1 cellular context compared by ENCODE assay signal in the genomic region with DNA sequence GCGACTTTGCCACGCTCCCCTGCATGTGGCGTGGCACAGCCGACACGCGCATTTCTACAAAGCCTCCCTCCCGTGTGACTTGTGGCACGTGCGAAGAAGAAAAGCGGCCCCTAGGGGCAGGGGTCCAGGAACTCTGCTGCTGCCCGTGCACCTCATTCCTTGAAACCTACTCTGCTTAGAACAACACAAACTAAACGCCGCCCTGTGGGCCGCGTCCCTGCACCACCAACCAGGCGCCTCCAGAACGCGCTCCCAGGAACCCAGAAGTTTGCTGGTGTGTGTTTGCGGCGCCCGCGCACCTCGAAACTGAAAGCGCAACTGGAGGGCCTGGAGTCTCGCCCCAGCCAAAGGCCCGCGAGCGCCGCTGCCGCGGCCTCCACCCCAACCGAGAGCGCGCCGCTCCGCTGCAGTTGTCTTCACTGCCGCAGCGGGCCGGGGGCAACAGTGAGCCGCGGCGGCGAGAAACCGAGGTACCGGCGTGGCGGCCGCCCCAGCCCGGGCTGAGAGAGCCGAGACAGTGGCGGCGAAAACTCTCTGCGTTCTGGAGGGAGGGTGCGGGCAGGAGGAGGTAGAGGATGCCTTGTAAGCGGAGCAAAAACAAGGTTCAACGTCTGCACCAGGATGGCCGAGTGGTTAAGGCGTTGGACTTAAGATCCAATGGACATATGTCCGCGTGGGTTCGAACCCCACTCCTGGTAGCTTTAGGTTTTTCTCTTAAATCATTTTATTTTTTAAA.
TF ChIP-seq lines count a peak whose summit lies in the region.

No MANE protein-coding gene starts in this region.

TF ChIP-seq in HepG2, 621 proteins besides CTCF, POLR2A, EP300 and RAD21 (continued from another document and continues in another):
- TF ChIP-seq, protein P1, sequence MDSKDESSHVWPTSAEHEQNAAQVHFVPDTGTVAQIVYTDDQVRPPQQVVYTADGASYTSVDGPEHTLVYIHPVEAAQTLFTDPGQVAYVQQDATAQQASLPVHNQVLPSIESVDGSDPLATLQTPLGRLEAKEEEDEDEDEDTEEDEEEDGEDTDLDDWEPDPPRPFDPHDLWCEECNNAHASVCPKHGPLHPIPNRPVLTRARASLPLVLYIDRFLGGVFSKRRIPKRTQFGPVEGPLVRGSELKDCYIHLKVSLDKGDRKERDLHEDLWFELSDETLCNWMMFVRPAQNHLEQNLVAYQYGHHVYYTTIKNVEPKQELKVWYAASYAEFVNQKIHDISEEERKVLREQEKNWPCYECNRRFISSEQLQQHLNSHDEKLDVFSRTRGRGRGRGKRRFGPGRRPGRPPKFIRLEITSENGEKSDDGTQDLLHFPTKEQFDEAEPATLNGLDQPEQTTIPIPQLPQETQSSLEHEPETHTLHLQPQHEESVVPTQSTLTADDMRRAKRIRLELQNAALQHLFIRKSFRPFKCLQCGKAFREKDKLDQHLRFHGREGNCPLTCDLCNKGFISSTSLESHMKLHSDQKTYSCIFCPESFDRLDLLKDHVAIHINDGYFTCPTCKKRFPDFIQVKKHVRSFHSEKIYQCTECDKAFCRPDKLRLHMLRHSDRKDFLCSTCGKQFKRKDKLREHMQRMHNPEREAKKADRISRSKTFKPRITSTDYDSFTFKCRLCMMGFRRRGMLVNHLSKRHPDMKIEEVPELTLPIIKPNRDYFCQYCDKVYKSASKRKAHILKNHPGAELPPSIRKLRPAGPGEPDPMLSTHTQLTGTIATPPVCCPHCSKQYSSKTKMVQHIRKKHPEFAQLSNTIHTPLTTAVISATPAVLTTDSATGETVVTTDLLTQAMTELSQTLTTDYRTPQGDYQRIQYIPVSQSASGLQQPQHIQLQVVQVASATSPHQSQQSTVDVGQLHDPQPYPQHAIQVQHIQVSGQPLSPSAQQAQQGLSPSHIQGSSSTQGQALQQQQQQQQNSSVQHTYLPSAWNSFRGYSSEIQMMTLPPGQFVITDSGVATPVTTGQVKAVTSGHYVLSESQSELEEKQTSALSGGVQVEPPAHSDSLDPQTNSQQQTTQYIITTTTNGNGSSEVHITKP (CRISPR knock-in tag; IDR thresholded peaks at IDR 0.05; ENCODE audit: low read depth): no peak
- TF ChIP-seq CREB1 (IDR thresholded peaks at IDR 0.05) (0 out of 2 replicates have a peak, but pooled peaks have one; percentile 14), CREB1 (CRISPR knock-in tag; IDR thresholded peaks at IDR 0.05) (peak; percentile 24; the same call in 1 of the 2 replicates), RCOR2 (CRISPR knock-in tag; IDR thresholded peaks at IDR 0.05) (peak; percentile 40; the same call in 1 of the 2 replicates), MAFK (conservative IDR thresholded peaks at IDR 0.05 in 1 of 2, IDR thresholded peaks at IDR 0.05 in 1 of 2; ENCODE audit: low read length in 2 of 2) (no peak), ADNP (CRISPR knock-in tag; IDR thresholded peaks at IDR 0.05) (no peak; the same call in 1 of the 2 replicates), ZBTB7B (CRISPR knock-in tag; IDR thresholded peaks at IDR 0.05) (peak; percentile 66; the same call in 1 of the 2 replicates), ZNF556 (CRISPR knock-in tag; IDR thresholded peaks at IDR 0.05; ENCODE audit: borderline replicate concordance) (peak; percentile 97; the same call in 1 of the 2 replicates), ZNF337 (CRISPR knock-in tag; IDR thresholded peaks at IDR 0.05; ENCODE audit: borderline replicate concordance, low read depth) (peak; percentile 88; the same call in 1 of the 2 replicates), YY1 (IDR thresholded peaks at IDR 0.05; ENCODE audit: insufficient read depth, insufficient replicate concordance, low read depth, low read length) (peak; percentile 72), ATAD3A (CRISPR knock-in tag; IDR thresholded peaks at IDR 0.05) (no peak), YEATS2 (CRISPR knock-in tag; IDR thresholded peaks at IDR 0.05; ENCODE audit: borderline replicate concordance) (peak; percentile 75), TMF1 (CRISPR knock-in tag; IDR thresholded peaks at IDR 0.05; ENCODE audit: low read depth) (peak; percentile 92), GZF1 (CRISPR knock-in tag; IDR thresholded peaks at IDR 0.05) (peak; percentile 86; the same call in 1 of the 2 replicates), ZNF672 (CRISPR knock-in tag; IDR thresholded peaks at IDR 0.05) (0 out of 2 replicates have a peak, but pooled peaks have one; percentile 53), ZMYM3 (CRISPR knock-in tag; IDR thresholded peaks at IDR 0.05) (0 out of 2 replicates have a peak, but pooled peaks have one; percentile 24), TAF1 (CRISPR knock-in tag; IDR thresholded peaks at IDR 0.05) (peak; percentile 66), ZNF343 (CRISPR knock-in tag; IDR thresholded peaks at IDR 0.05) (peak; percentile 73; the same call in 1 of the 2 replicates), SOX6 (IDR thresholded peaks at IDR 0.05) (no peak), SOX6 (CRISPR knock-in tag; IDR thresholded peaks at IDR 0.05) (peak; percentile 93), HNRNPLL (IDR thresholded peaks at IDR 0.05; ENCODE audit: low read depth, low read length, poor library complexity, severe bottlenecking) (peak; percentile 90), GABPA (IDR thresholded peaks at IDR 0.05; ENCODE audit: low read depth, low read length) (no peak), GABPA (CRISPR knock-in tag; IDR thresholded peaks at IDR 0.05; ENCODE audit: low read depth) (no peak), ZNF33A (CRISPR knock-in tag; IDR thresholded peaks at IDR 0.05; ENCODE audit: borderline replicate concordance) (no peak), ZNF883 (CRISPR knock-in tag; IDR thresholded peaks at IDR 0.05; ENCODE audit: not compliant biosample characterization) (peak; percentile 91), NR3C1 (CRISPR knock-in tag; IDR thresholded peaks at IDR 0.05) (no peak), REPIN1 (CRISPR knock-in tag; IDR thresholded peaks at IDR 0.05; ENCODE audit: borderline replicate concordance, low read depth) (peak; percentile 99), ZNF224 (CRISPR knock-in tag; IDR thresholded peaks at IDR 0.05) (peak; percentile 90), ZNF430 (CRISPR knock-in tag; IDR thresholded peaks at IDR 0.05) (peak; percentile 80), PAX8 (CRISPR knock-in tag; IDR thresholded peaks at IDR 0.05; ENCODE audit: borderline replicate concordance) (no peak), BRD4 (CRISPR knock-in tag; IDR thresholded peaks at IDR 0.05) (no peak), ZNF282 (IDR thresholded peaks at IDR 0.05; ENCODE audit: partially characterized antibody) (no peak), NFE2L1 (CRISPR knock-in tag; IDR thresholded peaks at IDR 0.05; ENCODE audit: borderline replicate concordance) (no peak), SMARCC2 (IDR thresholded peaks at IDR 0.05) (no peak)
- TF ChIP-seq, protein P2, sequence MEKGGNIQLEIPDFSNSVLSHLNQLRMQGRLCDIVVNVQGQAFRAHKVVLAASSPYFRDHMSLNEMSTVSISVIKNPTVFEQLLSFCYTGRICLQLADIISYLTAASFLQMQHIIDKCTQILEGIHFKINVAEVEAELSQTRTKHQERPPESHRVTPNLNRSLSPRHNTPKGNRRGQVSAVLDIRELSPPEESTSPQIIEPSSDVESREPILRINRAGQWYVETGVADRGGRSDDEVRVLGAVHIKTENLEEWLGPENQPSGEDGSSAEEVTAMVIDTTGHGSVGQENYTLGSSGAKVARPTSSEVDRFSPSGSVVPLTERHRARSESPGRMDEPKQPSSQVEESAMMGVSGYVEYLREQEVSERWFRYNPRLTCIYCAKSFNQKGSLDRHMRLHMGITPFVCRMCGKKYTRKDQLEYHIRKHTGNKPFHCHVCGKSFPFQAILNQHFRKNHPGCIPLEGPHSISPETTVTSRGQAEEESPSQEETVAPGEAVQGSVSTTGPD (CRISPR knock-in tag; IDR thresholded peaks at IDR 0.05): peak; percentile 62; the same call in 1 of the 2 replicates
- TF ChIP-seq, protein P3, sequence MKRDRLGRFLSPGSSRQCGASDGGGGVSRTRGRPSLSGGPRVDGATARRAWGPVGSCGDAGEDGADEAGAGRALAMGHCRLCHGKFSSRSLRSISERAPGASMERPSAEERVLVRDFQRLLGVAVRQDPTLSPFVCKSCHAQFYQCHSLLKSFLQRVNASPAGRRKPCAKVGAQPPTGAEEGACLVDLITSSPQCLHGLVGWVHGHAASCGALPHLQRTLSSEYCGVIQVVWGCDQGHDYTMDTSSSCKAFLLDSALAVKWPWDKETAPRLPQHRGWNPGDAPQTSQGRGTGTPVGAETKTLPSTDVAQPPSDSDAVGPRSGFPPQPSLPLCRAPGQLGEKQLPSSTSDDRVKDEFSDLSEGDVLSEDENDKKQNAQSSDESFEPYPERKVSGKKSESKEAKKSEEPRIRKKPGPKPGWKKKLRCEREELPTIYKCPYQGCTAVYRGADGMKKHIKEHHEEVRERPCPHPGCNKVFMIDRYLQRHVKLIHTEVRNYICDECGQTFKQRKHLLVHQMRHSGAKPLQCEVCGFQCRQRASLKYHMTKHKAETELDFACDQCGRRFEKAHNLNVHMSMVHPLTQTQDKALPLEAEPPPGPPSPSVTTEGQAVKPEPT (CRISPR knock-in tag; IDR thresholded peaks at IDR 0.05; ENCODE audit: low read depth): no peak; the same call in 1 of the 2 replicates
- TF ChIP-seq, protein P4, sequence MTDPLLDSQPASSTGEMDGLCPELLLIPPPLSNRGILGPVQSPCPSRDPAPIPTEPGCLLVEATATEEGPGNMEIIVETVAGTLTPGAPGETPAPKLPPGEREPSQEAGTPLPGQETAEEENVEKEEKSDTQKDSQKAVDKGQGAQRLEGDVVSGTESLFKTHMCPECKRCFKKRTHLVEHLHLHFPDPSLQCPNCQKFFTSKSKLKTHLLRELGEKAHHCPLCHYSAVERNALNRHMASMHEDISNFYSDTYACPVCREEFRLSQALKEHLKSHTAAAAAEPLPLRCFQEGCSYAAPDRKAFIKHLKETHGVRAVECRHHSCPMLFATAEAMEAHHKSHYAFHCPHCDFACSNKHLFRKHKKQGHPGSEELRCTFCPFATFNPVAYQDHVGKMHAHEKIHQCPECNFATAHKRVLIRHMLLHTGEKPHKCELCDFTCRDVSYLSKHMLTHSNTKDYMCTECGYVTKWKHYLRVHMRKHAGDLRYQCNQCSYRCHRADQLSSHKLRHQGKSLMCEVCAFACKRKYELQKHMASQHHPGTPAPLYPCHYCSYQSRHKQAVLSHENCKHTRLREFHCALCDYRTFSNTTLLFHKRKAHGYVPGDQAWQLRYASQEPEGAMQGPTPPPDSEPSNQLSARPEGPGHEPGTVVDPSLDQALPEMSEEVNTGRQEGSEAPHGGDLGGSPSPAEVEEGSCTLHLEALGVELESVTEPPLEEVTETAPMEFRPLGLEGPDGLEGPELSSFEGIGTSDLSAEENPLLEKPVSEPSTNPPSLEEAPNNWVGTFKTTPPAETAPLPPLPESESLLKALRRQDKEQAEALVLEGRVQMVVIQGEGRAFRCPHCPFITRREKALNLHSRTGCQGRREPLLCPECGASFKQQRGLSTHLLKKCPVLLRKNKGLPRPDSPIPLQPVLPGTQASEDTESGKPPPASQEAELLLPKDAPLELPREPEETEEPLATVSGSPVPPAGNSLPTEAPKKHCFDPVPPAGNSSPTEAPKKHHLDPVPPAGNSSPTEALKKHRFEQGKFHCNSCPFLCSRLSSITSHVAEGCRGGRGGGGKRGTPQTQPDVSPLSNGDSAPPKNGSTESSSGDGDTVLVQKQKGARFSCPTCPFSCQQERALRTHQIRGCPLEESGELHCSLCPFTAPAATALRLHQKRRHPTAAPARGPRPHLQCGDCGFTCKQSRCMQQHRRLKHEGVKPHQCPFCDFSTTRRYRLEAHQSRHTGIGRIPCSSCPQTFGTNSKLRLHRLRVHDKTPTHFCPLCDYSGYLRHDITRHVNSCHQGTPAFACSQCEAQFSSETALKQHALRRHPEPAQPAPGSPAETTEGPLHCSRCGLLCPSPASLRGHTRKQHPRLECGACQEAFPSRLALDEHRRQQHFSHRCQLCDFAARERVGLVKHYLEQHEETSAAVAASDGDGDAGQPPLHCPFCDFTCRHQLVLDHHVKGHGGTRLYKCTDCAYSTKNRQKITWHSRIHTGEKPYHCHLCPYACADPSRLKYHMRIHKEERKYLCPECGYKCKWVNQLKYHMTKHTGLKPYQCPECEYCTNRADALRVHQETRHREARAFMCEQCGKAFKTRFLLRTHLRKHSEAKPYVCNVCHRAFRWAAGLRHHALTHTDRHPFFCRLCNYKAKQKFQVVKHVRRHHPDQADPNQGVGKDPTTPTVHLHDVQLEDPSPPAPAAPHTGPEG (CRISPR knock-in tag; IDR thresholded peaks at IDR 0.05): peak; percentile 100
- TF ChIP-seq, protein P5, sequence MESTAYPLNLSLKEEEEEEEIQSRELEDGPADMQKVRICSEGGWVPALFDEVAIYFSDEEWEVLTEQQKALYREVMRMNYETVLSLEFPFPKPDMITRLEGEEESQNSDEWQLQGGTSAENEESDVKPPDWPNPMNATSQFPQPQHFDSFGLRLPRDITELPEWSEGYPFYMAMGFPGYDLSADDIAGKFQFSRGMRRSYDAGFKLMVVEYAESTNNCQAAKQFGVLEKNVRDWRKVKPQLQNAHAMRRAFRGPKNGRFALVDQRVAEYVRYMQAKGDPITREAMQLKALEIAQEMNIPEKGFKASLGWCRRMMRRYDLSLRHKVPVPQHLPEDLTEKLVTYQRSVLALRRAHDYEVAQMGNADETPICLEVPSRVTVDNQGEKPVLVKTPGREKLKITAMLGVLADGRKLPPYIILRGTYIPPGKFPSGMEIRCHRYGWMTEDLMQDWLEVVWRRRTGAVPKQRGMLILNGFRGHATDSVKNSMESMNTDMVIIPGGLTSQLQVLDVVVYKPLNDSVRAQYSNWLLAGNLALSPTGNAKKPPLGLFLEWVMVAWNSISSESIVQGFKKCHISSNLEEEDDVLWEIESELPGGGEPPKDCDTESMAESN (CRISPR knock-in tag; conservative IDR thresholded peaks at IDR 0.05): peak; percentile 90
- TF ChIP-seq, protein P6, sequence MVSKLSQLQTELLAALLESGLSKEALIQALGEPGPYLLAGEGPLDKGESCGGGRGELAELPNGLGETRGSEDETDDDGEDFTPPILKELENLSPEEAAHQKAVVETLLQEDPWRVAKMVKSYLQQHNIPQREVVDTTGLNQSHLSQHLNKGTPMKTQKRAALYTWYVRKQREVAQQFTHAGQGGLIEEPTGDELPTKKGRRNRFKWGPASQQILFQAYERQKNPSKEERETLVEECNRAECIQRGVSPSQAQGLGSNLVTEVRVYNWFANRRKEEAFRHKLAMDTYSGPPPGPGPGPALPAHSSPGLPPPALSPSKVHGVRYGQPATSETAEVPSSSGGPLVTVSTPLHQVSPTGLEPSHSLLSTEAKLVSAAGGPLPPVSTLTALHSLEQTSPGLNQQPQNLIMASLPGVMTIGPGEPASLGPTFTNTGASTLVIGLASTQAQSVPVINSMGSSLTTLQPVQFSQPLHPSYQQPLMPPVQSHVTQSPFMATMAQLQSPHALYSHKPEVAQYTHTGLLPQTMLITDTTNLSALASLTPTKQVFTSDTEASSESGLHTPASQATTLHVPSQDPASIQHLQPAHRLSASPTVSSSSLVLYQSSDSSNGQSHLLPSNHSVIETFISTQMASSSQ (IDR thresholded peaks at IDR 0.05; ENCODE audit: low read depth): no peak
- TF ChIP-seq, protein P6 (CRISPR knock-in tag; IDR thresholded peaks at IDR 0.05; ENCODE audit: borderline replicate concordance): no peak
